1 cellular context compared by ENCODE assay signal in genomic region chr20:3172126-3172932, GRCh38.
A peak's percentile ranks its signal among the peaks of the same experiment; 100 is the strongest.
TF ChIP-seq lines count a peak whose summit lies in the region.

No MANE protein-coding gene starts in this region.

TF ChIP-seq in HepG2, 621 proteins besides CTCF, POLR2A, EP300 and RAD21:
- 0 out of 2 replicates have a peak, but pooled peaks have one; percentile 82 for TF ChIP-seq STAT6 (CRISPR knock-in tag; IDR thresholded peaks at IDR 0.05; ENCODE audit: borderline replicate concordance)
- TF ChIP-seq POLR2AphosphoS2 (IDR thresholded peaks at IDR 0.05; ENCODE audit: low read depth, low read length) = 0 out of 2 replicates have a peak, but pooled peaks have one; percentile 41
- TF ChIP-seq DR1 (CRISPR knock-in tag; IDR thresholded peaks at IDR 0.05) = peak; percentile 33; the same call in 1 of the 2 replicates
- TF ChIP-seq ZNF335 (CRISPR knock-in tag; IDR thresholded peaks at IDR 0.05) = no peak
- no peak for TF ChIP-seq ZNF564 (CRISPR knock-in tag; IDR thresholded peaks at IDR 0.05)
- 0 out of 2 replicates have a peak, but pooled peaks have one; percentile 29 for TF ChIP-seq SP2 (CRISPR knock-in tag; IDR thresholded peaks at IDR 0.05)
- TF ChIP-seq ZBTB26 (CRISPR knock-in tag; IDR thresholded peaks at IDR 0.05; ENCODE audit: borderline replicate concordance) = peak; percentile 8; the same call in 1 of the 2 replicates
- peak; percentile 65; the same call in 1 of the 2 replicates for TF ChIP-seq ZNF83 (CRISPR knock-in tag; IDR thresholded peaks at IDR 0.05; ENCODE audit: borderline replicate concordance)
- TF ChIP-seq PCBP2 (optimal IDR thresholded peaks at IDR 0.05; ENCODE audit: low read depth, low read length, poor library complexity, severe bottlenecking) = peak; percentile 19
- TF ChIP-seq ZNF253 (CRISPR knock-in tag; IDR thresholded peaks at IDR 0.05; ENCODE audit: borderline replicate concordance) = no peak
- TF ChIP-seq ZC3H4 (CRISPR knock-in tag; IDR thresholded peaks at IDR 0.05; ENCODE audit: borderline replicate concordance) = peak; percentile 27; the same call in 1 of the 2 replicates
- no peak for TF ChIP-seq SMARCC2 (IDR thresholded peaks at IDR 0.05)
- peak; percentile 81; the same call in 1 of the 2 replicates for TF ChIP-seq ZNF850 (CRISPR knock-in tag; conservative IDR thresholded peaks at IDR 0.05)
- TF ChIP-seq HNF1B (CRISPR knock-in tag; IDR thresholded peaks at IDR 0.05) = peak; percentile 24; the same call in 1 of the 2 replicates
- TF ChIP-seq ZNF639 (CRISPR knock-in tag; conservative IDR thresholded peaks at IDR 0.05) = 0 out of 2 replicates have a peak, but pooled peaks have one; percentile 12
- TF ChIP-seq LCORL (IDR thresholded peaks at IDR 0.05) = no peak
- TF ChIP-seq LCORL (CRISPR knock-in tag; IDR thresholded peaks at IDR 0.05) = no peak
- TF ChIP-seq CCDC6 (CRISPR knock-in tag; IDR thresholded peaks at IDR 0.05) = no peak
